1 cellular context compared by ENCODE assay signal in genomic region chr22:20749453-20749852, GRCh38.
TF ChIP-seq lines count a peak whose summit lies in the region.

No MANE protein-coding gene starts in this region.

TF ChIP-seq in K562, 482 proteins besides CTCF, POLR2A, EP300 and RAD21 (continued from another document and continues in another):
- peak; percentile 46; the same call in 1 of the 2 replicates for TF ChIP-seq E2F4 (CRISPR knock-in tag; IDR thresholded peaks at IDR 0.05; ENCODE audit: low read depth)
- no peak for TF ChIP-seq ELK3 (CRISPR knock-in tag; IDR thresholded peaks at IDR 0.05)
- no peak for TF ChIP-seq CCNT2 (IDR thresholded peaks at IDR 0.05; ENCODE audit: borderline replicate concordance, extremely low read depth, insufficient read length, low read depth, low read length)
- 0 out of 2 replicates have a peak, but pooled peaks have one; percentile 41 for TF ChIP-seq GABPB2 (CRISPR knock-in tag; conservative IDR thresholded peaks at IDR 0.05)
- TF ChIP-seq PRMT5 (CRISPR knock-in tag; IDR thresholded peaks at IDR 0.05), result no peak
- TF ChIP-seq TRIM25 (IDR thresholded peaks at IDR 0.05; ENCODE audit: borderline replicate concordance), result no peak
- TF ChIP-seq FOXK2 (conservative IDR thresholded peaks at IDR 0.05 in 1 of 2, IDR thresholded peaks at IDR 0.05 in 1 of 2; ENCODE audit: low read depth in 2 of 2), result no peak
- TF ChIP-seq GMEB1 (CRISPR knock-in tag; IDR thresholded peaks at IDR 0.05), result no peak
- TF ChIP-seq ZNF354B (CRISPR knock-in tag; IDR thresholded peaks at IDR 0.05), result no peak
- TF ChIP-seq ZNF124 (CRISPR knock-in tag; IDR thresholded peaks at IDR 0.05), result 0 out of 2 replicates have a peak, but pooled peaks have one; percentile 66
- TF ChIP-seq MAZ (CRISPR knock-in tag; conservative IDR thresholded peaks at IDR 0.05 in 1 of 2, IDR thresholded peaks at IDR 0.05 in 1 of 2), result no peak
- no peak for TF ChIP-seq GABPA (tag; conservative IDR thresholded peaks at IDR 0.05; ENCODE audit: low read depth)
- no peak for TF ChIP-seq SMAD1 (IDR thresholded peaks at IDR 0.05; ENCODE audit: low read depth, low read length, partially characterized antibody)
- TF ChIP-seq ATF7 (IDR thresholded peaks at IDR 0.05), result no peak
- peak; percentile 83 for TF ChIP-seq ZNF77 (CRISPR knock-in tag; IDR thresholded peaks at IDR 0.05)
- TF ChIP-seq CBX8 (IDR thresholded peaks at IDR 0.05; ENCODE audit: borderline replicate concordance, extremely low read depth, low read depth, low read length, poor library complexity, severe bottlenecking), result no peak
- TF ChIP-seq KDM5B (IDR thresholded peaks at IDR 0.05; ENCODE audit: insufficient replicate concordance, low read depth, low read length), result no peak
- no peak for TF ChIP-seq ATF1 (CRISPR knock-in tag; IDR thresholded peaks at IDR 0.05)
- no peak for TF ChIP-seq ATF1 (tag; IDR thresholded peaks at IDR 0.05)
- 0 out of 2 replicates have a peak, but pooled peaks have one; percentile 27 for TF ChIP-seq ZNF655 (CRISPR knock-in tag; IDR thresholded peaks at IDR 0.05)
- no peak for TF ChIP-seq HDAC1 (IDR thresholded peaks at IDR 0.05)
- peak; percentile 33; the same call in 1 of the 2 replicates for TF ChIP-seq STAG1 (CRISPR knock-in tag; IDR thresholded peaks at IDR 0.05; ENCODE audit: borderline replicate concordance)
- no peak for TF ChIP-seq PTTG1 (tag; IDR thresholded peaks at IDR 0.05; ENCODE audit: low read depth)
- no peak for TF ChIP-seq SIRT6 (IDR thresholded peaks at IDR 0.05; ENCODE audit: low read depth, low read length)
- no peak for TF ChIP-seq HINFP (tag; conservative IDR thresholded peaks at IDR 0.05; ENCODE audit: low read depth)
- no peak for TF ChIP-seq ZBTB8A (IDR thresholded peaks at IDR 0.05; ENCODE audit: partially characterized antibody)
- no peak for TF ChIP-seq HEY1 (CRISPR knock-in tag; IDR thresholded peaks at IDR 0.05; ENCODE audit: borderline replicate concordance)
- TF ChIP-seq NUFIP1 (IDR thresholded peaks at IDR 0.05; ENCODE audit: partially characterized antibody), result no peak
- no peak for TF ChIP-seq SOX6 (IDR thresholded peaks at IDR 0.05)
- no peak for TF ChIP-seq ZNF232 (CRISPR knock-in tag; IDR thresholded peaks at IDR 0.05)
- TF ChIP-seq KAT2B (IDR thresholded peaks at IDR 0.05; ENCODE audit: low read depth, low read length), result no peak
- no peak for TF ChIP-seq HNRNPH1 (optimal IDR thresholded peaks at IDR 0.05; ENCODE audit: low read depth, low read length)
- no peak for TF ChIP-seq ZNF696 (CRISPR knock-in tag; conservative IDR thresholded peaks at IDR 0.05)
- no peak for TF ChIP-seq MEIS2 (IDR thresholded peaks at IDR 0.05; ENCODE audit: partially characterized antibody)
- TF ChIP-seq TRIM24 (IDR thresholded peaks at IDR 0.05), result no peak
- TF ChIP-seq KLF16 (IDR thresholded peaks at IDR 0.05), result no peak
- no peak for TF ChIP-seq MAFG (tag; conservative IDR thresholded peaks at IDR 0.05)
- TF ChIP-seq BDP1 (IDR thresholded peaks at IDR 0.05; ENCODE audit: insufficient read depth, insufficient read length), result no peak
- TF ChIP-seq FIP1L1 (IDR thresholded peaks at IDR 0.05; ENCODE audit: low read depth, low read length, poor library complexity, severe bottlenecking), result no peak
- TF ChIP-seq SREBF2 (CRISPR knock-in tag; IDR thresholded peaks at IDR 0.05), result no peak
- no peak for TF ChIP-seq ADNP (tag; IDR thresholded peaks at IDR 0.05)
- peak; percentile 30; the same call in 1 of the 2 replicates for TF ChIP-seq ZBTB26 (CRISPR knock-in tag; IDR thresholded peaks at IDR 0.05)
- TF ChIP-seq TCF15 (CRISPR knock-in tag; IDR thresholded peaks at IDR 0.05), result no peak
- TF ChIP-seq CXXC5 (CRISPR knock-in tag; IDR thresholded peaks at IDR 0.05), result no peak
- no peak for TF ChIP-seq ESRRB (CRISPR knock-in tag; IDR thresholded peaks at IDR 0.05; ENCODE audit: borderline replicate concordance)
- no peak for TF ChIP-seq USF1 (CRISPR knock-in tag; IDR thresholded peaks at IDR 0.05)
- TF ChIP-seq FUS (optimal IDR thresholded peaks at IDR 0.05; ENCODE audit: low read depth, low read length), result no peak
- no peak for TF ChIP-seq ZNF584 (CRISPR knock-in tag; IDR thresholded peaks at IDR 0.05; ENCODE audit: low read depth)
- TF ChIP-seq PYGO2 (tag; IDR thresholded peaks at IDR 0.05), result no peak
- no peak for TF ChIP-seq POU5F1 (IDR thresholded peaks at IDR 0.05; ENCODE audit: borderline replicate concordance, low read depth, low read length, partially characterized antibody)
- no peak for TF ChIP-seq LARP7 (IDR thresholded peaks at IDR 0.05)
- TF ChIP-seq RBFOX2 (IDR thresholded peaks at IDR 0.05; ENCODE audit: low read depth, low read length), result no peak
- TF ChIP-seq HMGXB4 (CRISPR knock-in tag; IDR thresholded peaks at IDR 0.05), result 0 out of 2 replicates have a peak, but pooled peaks have one; percentile 24
- TF ChIP-seq SNRNP70 (optimal IDR thresholded peaks at IDR 0.05; ENCODE audit: low read depth, low read length), result peak; percentile 47
- TF ChIP-seq IRF9 (tag; IDR thresholded peaks at IDR 0.05), result no peak
- peak; percentile 1 for TF ChIP-seq MXD1 (CRISPR knock-in tag; IDR thresholded peaks at IDR 0.05; ENCODE audit: borderline replicate concordance, poor library complexity, severe bottlenecking)
- TF ChIP-seq RBM15 (IDR thresholded peaks at IDR 0.05; ENCODE audit: insufficient read depth, low read length), result no peak
- TF ChIP-seq ZNF740 (CRISPR knock-in tag; IDR thresholded peaks at IDR 0.05), result no peak
- TF ChIP-seq ZNF740 (tag; IDR thresholded peaks at IDR 0.05), result no peak
